In genomic region chr12:45987339-45987726, GRCh38 we compare ENCODE assay signal across 11 cellular contexts. TPM values are rescaled to one million over a fixed set of nuclear protein-coding genes. Genes with fewer than 3 reads are reported as not detected.
DNase-seq lines count a peak whose midpoint lies in the region; ATAC-seq and TF ChIP-seq lines count a peak whose summit lies in the region.
"Had no signal": no experiment of that assay in that cellular context is flagged by ENCODE, and none has a peak within 500 bp of the region (broad histone marks: within the 10 kb centered on the region; RNA-seq: fewer than 3 reads in every experiment).

No MANE protein-coding gene starts in this region.

- H3F3A ChIP-seq in SU-DHL-6 (ENCODE audit: insufficient read depth): peaks cover 4% of the 10 kb centered on the region; the same call in 1 of the 2 replicates

- H2AFZ ChIP-seq in SU-DHL-6 (ENCODE audit: low read depth, low read length, severe bottlenecking): no peak overlapping the region

- H3K4me1 Mint-ChIP-seq in stimulated activated naive B cell treated with anti-CD40 and anti-IgM and Interleukin-4, amounts not matched to agents 10 μg/mL and 1 μg/mL and 100 μg/mL, for 72 hours: peaks cover 52 to 68% of the 10 kb centered on the region in 2 donors

- H3K9me3 Mint-ChIP-seq in stimulated activated naive B cell treated with anti-CD40 and anti-IgM and Interleukin-4, amounts not matched to agents 10 μg/mL and 1 μg/mL and 100 μg/mL, for 72 hours: peaks cover 11% of the 10 kb centered on the region in 2 donors

- peak overlapping the region; percentile 50 to 61 for H3K4me3 Mint-ChIP-seq in stimulated activated naive B cell treated with anti-CD40 and anti-IgM and Interleukin-4, amounts not matched to agents 10 μg/mL and 1 μg/mL and 100 μg/mL, for 72 hours

- H3K27me3 ChIP-seq in cardiac muscle cell (no peaks in the 10 kb centered on the region), SU-DHL-6 (ENCODE audit: low read length) (no peaks in the 10 kb centered on the region), foreskin keratinocyte (no peaks in the 10 kb centered on the region)

- intact Hi-C loops in left ventricle myocardium superior (cut with micrococcal nuclease): no loop called here

- H3K4me2 ChIP-seq in SU-DHL-6 (ENCODE audit: low read depth, low read length, poor library complexity, severe bottlenecking): peak overlapping the region; percentile 99

- H3K4me1 ChIP-seq in cardiac muscle cell (ENCODE audit: low read depth) (peaks cover 32% of the 10 kb centered on the region), foreskin keratinocyte (peaks cover 22% of the 10 kb centered on the region)

- no peaks in the 10 kb centered on the region for H3K36me3 ChIP-seq in cardiac muscle cell
- 0 out of 2 replicates have a peak, but pooled peaks cover 12% of the 10 kb centered on the region for H3K36me3 ChIP-seq in SU-DHL-6 (ENCODE audit: low read length)

- peak overlapping the region; percentile 86 for H3K27ac Mint-ChIP-seq in stimulated activated naive B cell treated with anti-CD40 and anti-IgM and Interleukin-4, amounts not matched to agents 10 μg/mL and 1 μg/mL and 100 μg/mL, for 72 hours

- H3K9me3 ChIP-seq in cardiac muscle cell (ENCODE audit: low read depth): no peaks in the 10 kb centered on the region
- no peaks in the 10 kb centered on the region for H3K9me3 ChIP-seq in SU-DHL-6 (ENCODE audit: insufficient read depth, low read length)

- H3K36me3 Mint-ChIP-seq in stimulated activated naive B cell treated with anti-CD40 and anti-IgM and Interleukin-4, amounts not matched to agents 10 μg/mL and 1 μg/mL and 100 μg/mL, for 72 hours: peaks cover 48 to 55% of the 10 kb centered on the region in 2 donors

- H3K9me2 ChIP-seq in SU-DHL-6 (replicated peaks; ENCODE audit: insufficient read depth, low read length): no peaks in the 10 kb centered on the region

- DNase-seq in cardiac muscle cell (ENCODE audit: low read depth in 1 of 2, low spot score in 1 of 2): no peak
- DNase-seq in left ventricle myocardium superior: no peak
- no peak for DNase-seq in foreskin keratinocyte
- DNase-seq in stimulated activated naive B cell treated with anti-CD40 and anti-IgM and Interleukin-4, amounts not matched to agents 10 μg/mL and 1 μg/mL and 100 μg/mL, for 72 hours: no peak
- no peak for DNase-seq in NCI-H2196 treated with DMSO at 0.1 percent for 48 hours (lab: John Stamatoyannopoulos, UW; ENCODE audit: unreplicated experiment)
- DNase-seq in GM10266 (ENCODE audit: extremely low spot score): no peak
- DNase-seq: activated CD4-positive, alpha-beta T cell treated with anti-CD3 and anti-CD28 coated beads, Interleukin-2, amount 50 U/mL, for 1 hour; cerebellar nuclear complex had no signal

- peaks cover 15% of the 10 kb centered on the region; the same call in 1 of the 2 replicates for H4K20me1 ChIP-seq in SU-DHL-6 (ENCODE audit: low read depth, low read length)

- H3K4me3 ChIP-seq in cardiac muscle cell (peak overlapping the region; percentile 8), SU-DHL-6 (ENCODE audit: insufficient read depth, low read length, poor library complexity, severe bottlenecking) (peak overlapping the region; percentile 86)

- H3K27ac ChIP-seq in cardiac muscle cell: peak overlapping the region; percentile 79
- peak overlapping the region; percentile 89 for H3K27ac ChIP-seq in SU-DHL-6 (ENCODE audit: low read depth, low read length)
- peak overlapping the region; percentile 87 for H3K27ac ChIP-seq in foreskin keratinocyte
- H3K27ac ChIP-seq: C4-2B had no signal

- ATAC-seq in left ventricle myocardium superior (no peak), foreskin keratinocyte (no peak), HG03139 (IDR thresholded peaks at IDR 0.05; ENCODE audit: unreplicated experiment) (no peak)
- ATAC-seq in stimulated activated naive B cell treated with anti-CD40 and anti-IgM and Interleukin-4, amounts not matched to agents 10 μg/mL and 1 μg/mL and 100 μg/mL, for 72 hours (replicated peaks): no peak

- H3K79me2 ChIP-seq in SU-DHL-6 (ENCODE audit: insufficient read depth, low read length): peaks cover 80% of the 10 kb centered on the region

- H3K27me3 Mint-ChIP-seq in stimulated activated naive B cell treated with anti-CD40 and anti-IgM and Interleukin-4, amounts not matched to agents 10 μg/mL and 1 μg/mL and 100 μg/mL, for 72 hours: no peaks in the 10 kb centered on the region

- no peak for TF ChIP-seq CTCF in cardiac muscle cell (IDR thresholded peaks at IDR 0.05; ENCODE audit: low read depth, low read length)
- TF ChIP-seq CTCF in SU-DHL-6 (IDR thresholded peaks at IDR 0.05; ENCODE audit: insufficient read depth, low read length, poor library complexity, severe bottlenecking): no peak
- no peak for TF ChIP-seq CTCF in foreskin keratinocyte (conservative IDR thresholded peaks at IDR 0.05)
- TF ChIP-seq CTCF in GM10266 (IDR thresholded peaks at IDR 0.05; ENCODE audit: control insufficient read depth, insufficient read depth, low read depth, missing control alignments): no peak

- peak overlapping the region; percentile 97 for H3K9ac ChIP-seq in SU-DHL-6 (ENCODE audit: low read length)

RNA-seq across cellular contexts. Expression of gene SCAF11, which starts 3.0 kb away (rescaled TPM):
- total RNA-seq in cardiac muscle cell: 81.5 and 129 TPM in 2 replicates
- polyA plus RNA-seq in cardiac muscle cell: 57.3 and 83.4 TPM in 2 replicates
- total RNA-seq in left ventricle myocardium superior: 79.9 TPM
- 72.1 and 73.0 TPM in 2 replicates for total RNA-seq in foreskin keratinocyte
- polyA plus RNA-seq in foreskin keratinocyte: 18.9 and 22.6 TPM in 2 replicates
